Comparison of ENCODE assay signal across 24 cellular contexts in the genomic region with DNA sequence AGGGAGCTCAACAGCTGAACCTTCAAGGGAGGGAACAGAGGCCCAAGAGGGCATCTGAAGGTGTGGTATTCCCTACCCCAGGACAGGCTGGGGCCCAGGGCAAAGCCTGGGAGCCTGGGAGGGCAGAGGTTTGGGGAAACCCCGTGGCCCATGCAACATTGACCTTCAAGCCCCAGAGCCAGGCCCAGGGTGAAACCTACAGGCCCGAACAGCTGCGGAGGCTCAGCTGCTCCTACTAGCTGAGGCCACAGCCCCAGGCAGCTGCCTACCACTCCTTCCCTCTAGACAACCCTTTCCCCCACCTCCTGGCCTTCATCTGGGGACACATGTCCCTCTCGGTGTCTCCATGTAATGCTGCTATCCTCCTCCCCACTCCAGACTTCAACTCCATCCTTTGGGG. TPM values are rescaled to one million over a fixed set of nuclear protein-coding genes. Genes with fewer than 3 reads are reported as not detected.
A peak's percentile ranks its signal among the peaks of the same experiment; 100 is the strongest.
DNase-seq lines count a peak whose midpoint lies in the region; TF ChIP-seq lines count a peak whose summit lies in the region.
"Had no signal": no experiment of that assay in that cellular context is flagged by ENCODE, and none has a peak within 500 bp of the region (broad histone marks: within the 10 kb centered on the region; RNA-seq: fewer than 3 reads in every experiment).

No MANE protein-coding gene starts in this region.

- H3K9me3 ChIP-seq in vagina, result no peaks in the 10 kb centered on the region
- H3K9me3 ChIP-seq: left ventricle myocardium inferior had no signal

- no peaks in the 10 kb centered on the region for H3K36me3 ChIP-seq in vagina
- H3K36me3 ChIP-seq: cardiac muscle cell, left ventricle myocardium inferior had no signal

- no peak for TF ChIP-seq CTCF in vagina (IDR thresholded peaks at IDR 0.05)

- DNase-seq in LHCN-M2 (ENCODE audit: low read depth), result peak; percentile 79
- no peak for DNase-seq in epithelial cell of prostate (ENCODE audit: low read depth, low spot score)
- peak; percentile 97 for DNase-seq in myocyte (ENCODE audit: low read depth)
- no peak for DNase-seq in vagina (ENCODE audit: extremely low spot score in 2 of 2)
- no peak for DNase-seq in cerebellar cortex (ENCODE audit: low spot score)
- no peak for DNase-seq in NCI-H526 (lab: John Stamatoyannopoulos, UW)
- no peak for DNase-seq in NCI-H524 (lab: John Stamatoyannopoulos, UW)
- DNase-seq: activated CD8-positive, alpha-beta T cell treated with anti-CD3 and anti-CD28 coated beads, Interleukin-2, amount 10 ng/mL, durations not matched to agents 7 days and 5 days; activated naive CD4-positive, alpha-beta T cell treated with anti-CD3 and anti-CD28 coated beads for 36 hours; activated T-cell treated with anti-CD3 and anti-CD28 coated beads, Interleukin-2, amount 50 U/mL, for 1 hour; AML-193; amygdala; CD8-positive, alpha-beta memory T cell; DMS79; effector CD4-positive, alpha-beta T cell; glutamatergic neuron; left ventricle myocardium inferior; NCI-H1092 treated with DMSO at 0.1 percent for 48 hours; NCI-H2081 treated with DMSO at 0.1 percent for 48 hours; NCI-H446; occipital lobe; T1000 had no signal

- no peaks in the 10 kb centered on the region for H3K27me3 ChIP-seq in vagina

- no peak for TF ChIP-seq POLR2A in vagina (IDR thresholded peaks at IDR 0.05)

- H3K4me1 ChIP-seq in vagina, result peaks cover 32% of the 10 kb centered on the region

- H3K27ac ChIP-seq in epithelial cell of prostate (peak overlapping the region; percentile 99), vagina (peak overlapping the region; percentile 80)
- H3K27ac ChIP-seq: cardiac muscle cell, left ventricle myocardium inferior had no signal

- intact Hi-C loops in vagina (cut with DNase I), result no loop called here

- no peak overlapping the region for H3K4me3 ChIP-seq in vagina
- H3K4me3 ChIP-seq: cardiac muscle cell, left ventricle myocardium inferior had no signal

RNA-seq across cellular contexts. Expression of gene LAD1, which starts 3.2 kb away (rescaled TPM):
- total RNA-seq in LHCN-M2 (2014; rRNA removed) (0.64 and 2.2 TPM in 2 replicates), myocyte (22.3 and 27.0 TPM in 2 replicates), vagina (91.8 TPM)
- 1.5 TPM for polyA plus RNA-seq in LHCN-M2 (2012)
- polyA plus RNA-seq in myocyte (2012), result 6.8 TPM
- total RNA-seq: activated CD8-positive, alpha-beta T cell treated with anti-CD3 and anti-CD28 coated beads, Interleukin-2, amount 10 ng/mL, durations not matched to agents 7 days and 5 days; activated naive CD4-positive, alpha-beta T cell treated with anti-CD3 and anti-CD28 coated beads for 36 hours; CD8-positive, alpha-beta memory T cell; fibroblast of lung; occipital lobe had no signal
- polyA plus RNA-seq: CD8-positive, alpha-beta memory T cell; fibroblast of lung had no signal

RNA-seq across cellular contexts. Expression of gene TNNT2, which starts 18.5 kb away (rescaled TPM):
- total RNA-seq in LHCN-M2 (2014; rRNA removed), result 62.1 and 156 TPM in 2 replicates
- 624 TPM for polyA plus RNA-seq in LHCN-M2 (2012)
- total RNA-seq in myocyte, result 3,022 and 4,635 TPM in 2 replicates
- polyA plus RNA-seq in myocyte (2012), result 2,977 TPM
- 9.8 TPM for total RNA-seq in vagina
- total RNA-seq: activated CD8-positive, alpha-beta T cell treated with anti-CD3 and anti-CD28 coated beads, Interleukin-2, amount 10 ng/mL, durations not matched to agents 7 days and 5 days; activated naive CD4-positive, alpha-beta T cell treated with anti-CD3 and anti-CD28 coated beads for 36 hours; CD8-positive, alpha-beta memory T cell; fibroblast of lung; occipital lobe had no signal
- polyA plus RNA-seq: CD8-positive, alpha-beta memory T cell had no signal

RNA-seq across cellular contexts. Expression of gene TNNI1, which starts 25.6 kb away (rescaled TPM):
- total RNA-seq in LHCN-M2 (2014; rRNA removed) (1.7 and 25.7 TPM in 2 replicates), myocyte (9,118 and 11,163 TPM in 2 replicates), vagina (not detected)
- polyA plus RNA-seq in LHCN-M2 (2012), result 98.0 TPM
- 4,992 TPM for polyA plus RNA-seq in myocyte (2012)
- total RNA-seq: activated CD8-positive, alpha-beta T cell treated with anti-CD3 and anti-CD28 coated beads, Interleukin-2, amount 10 ng/mL, durations not matched to agents 7 days and 5 days; activated naive CD4-positive, alpha-beta T cell treated with anti-CD3 and anti-CD28 coated beads for 36 hours; CD8-positive, alpha-beta memory T cell; fibroblast of lung; occipital lobe had no signal
- polyA plus RNA-seq: CD8-positive, alpha-beta memory T cell had no signal

Comparison
In these comparisons a context has a peak if more than half of its experiments do, and no peak if none do; other contexts are left out.
1. DNase-seq: peak in LHCN-M2 (single experiment) and myocyte (single experiment); none in epithelial cell of prostate (single experiment), vagina (0 of 2), cerebellar cortex (single experiment), NCI-H526 (0 of 2) and NCI-H524 (0 of 2).
2. RNA of gene TNNT2, which starts 18.5 kb away (total RNA-seq): 3,022 to 4,635 TPM in myocyte; 62.1 to 156 TPM in LHCN-M2 and 9.8 TPM in vagina (single experiment); every median in the first group is over 10 times any median in the second.
3. RNA of gene TNNI1, which starts 25.6 kb away (total RNA-seq): 9,118 to 11,163 TPM in myocyte; 1.7 to 25.7 TPM in LHCN-M2 and not detected in vagina (single experiment); every median in the first group is over 100 times any median in the second.